In genomic region chr19:7744871-7745270, GRCh38 we compare ENCODE assay signal across 30 cellular contexts. TPM values are rescaled to one million over a fixed set of nuclear protein-coding genes. Genes with fewer than 3 reads are reported as not detected.
"Had no signal": no experiment of that assay in that cellular context is flagged by ENCODE, and none has a peak within 500 bp of the region (broad histone marks: within the 10 kb centered on the region; RNA-seq: fewer than 3 reads in every experiment).

No MANE protein-coding gene starts in this region.

- H3K4me1 ChIP-seq: adrenal gland had no signal

- H3K36me3 Mint-ChIP-seq: activated naive CD8-positive, alpha-beta T cell treated with anti-CD3 and anti-CD28 coated beads, Interleukin-2, amount 10 ng/mL, durations not matched to agents 7 days and 5 days had no signal

- H3K4me3 Mint-ChIP-seq: activated CD8-positive, alpha-beta T cell treated with anti-CD3 and anti-CD28 coated beads for 36 hours; activated naive CD8-positive, alpha-beta T cell treated with anti-CD3 and anti-CD28 coated beads, Interleukin-2, amount 10 ng/mL, durations not matched to agents 7 days and 5 days; activated T-cell treated with anti-CD3 and anti-CD28 coated beads, Interleukin-2, amount 50 U/mL, for 4 hours had no signal

- H3K27ac ChIP-seq: adrenal gland, SK-N-MC, WERI-Rb-1 had no signal

- DNase-seq: activated CD4-positive, alpha-beta T cell treated with anti-CD3 and anti-CD28 coated beads for 4 hours; activated CD8-positive, alpha-beta T cell treated with anti-CD3 and anti-CD28 coated beads for 36 hours; activated gamma-delta T cell treated with Interleukin-2 at 50 U/mL for 16 hours; activated naive CD4-positive, alpha-beta T cell treated with anti-CD3 and anti-CD28 coated beads, Interleukin-2, amount 50 U/mL, for 16 hours; activated naive CD8-positive, alpha-beta T cell treated with anti-CD3 and anti-CD28 coated beads, Interleukin-2, amount 10 ng/mL, durations not matched to agents 7 days and 5 days; activated T-cell treated with anti-CD3 and anti-CD28 coated beads, Interleukin-2, amount 50 U/mL, for 4 hours; adrenal gland; anterior cingulate cortex; cerebellar nuclear complex; Kasumi-1; KBM-7; NCI-H1092; NCI-H1417; NCI-H1694; NCI-H2029; NCI-H2107; NCI-H2171 treated with DMSO at 0.1 percent for 48 hours; NCI-H226; NCI-H526; NCI-H82; T-helper 1 cell; WERI-Rb-1 had no signal

- H3K4me3 ChIP-seq: adrenal gland, SK-N-MC had no signal

- H3K27me3 ChIP-seq: adrenal gland had no signal

- H3K36me3 ChIP-seq: adrenal gland, WERI-Rb-1 had no signal

- H3K27ac Mint-ChIP-seq: activated CD8-positive, alpha-beta T cell treated with anti-CD3 and anti-CD28 coated beads for 36 hours; activated naive CD8-positive, alpha-beta T cell treated with anti-CD3 and anti-CD28 coated beads, Interleukin-2, amount 10 ng/mL, durations not matched to agents 7 days and 5 days; activated T-helper 2 cell treated with anti-CD3 and anti-CD28 coated beads, Interferon-gamma antibody, Interleukin-2, Interleukin-4, amounts not matched to agents 10 μg/mL and 5 μg/mL and 100 μg/mL, durations not matched to agents 14 hours and 24 hours and 36 hours had no signal

- H3K9me3 ChIP-seq: adrenal gland had no signal

- H3K4me1 Mint-ChIP-seq: activated naive CD8-positive, alpha-beta T cell treated with anti-CD3 and anti-CD28 coated beads, Interleukin-2, amount 10 ng/mL, durations not matched to agents 7 days and 5 days had no signal

- H3K9me3 Mint-ChIP-seq: activated T-cell treated with anti-CD3 and anti-CD28 coated beads, Interleukin-2, amount 50 U/mL, for 4 hours had no signal

- ATAC-seq: activated CD4-positive, CD25-positive, alpha-beta regulatory T cell treated with anti-CD3 and anti-CD28 coated beads, Interleukin-2, amount 50 U/mL, for 24 hours; activated CD8-positive, alpha-beta T cell treated with anti-CD3 and anti-CD28 coated beads for 36 hours; activated T-cell treated with anti-CD3 and anti-CD28 coated beads, Interleukin-2, amount 50 U/mL, for 4 hours had no signal

RNA-seq across cellular contexts. Expression of gene CD209, which starts 2.5 kb away (rescaled TPM):
- total RNA-seq: activated CD8-positive, alpha-beta T cell treated with anti-CD3 and anti-CD28 coated beads for 36 hours; activated T-cell treated with anti-CD3 and anti-CD28 coated beads, Interleukin-2, amount 50 U/mL, for 4 hours; activated T-helper 2 cell treated with anti-CD3 and anti-CD28 coated beads, Interferon-gamma antibody, Interleukin-2, Interleukin-4, amounts not matched to agents 10 μg/mL and 5 μg/mL and 100 μg/mL, durations not matched to agents 14 hours and 24 hours and 36 hours; NCI-H460; OCI-LY7; RPMI7951; T-helper 2 cell treated with Interferon-gamma antibody and Interleukin-4, amounts not matched to agents 100 ng/mL and 5 ng/mL, for 36 hours had no signal

RNA-seq across cellular contexts. Expression of gene CLEC4G, which starts 13.0 kb away (rescaled TPM):
- total RNA-seq: activated CD8-positive, alpha-beta T cell treated with anti-CD3 and anti-CD28 coated beads for 36 hours; activated naive CD8-positive, alpha-beta T cell treated with anti-CD3 and anti-CD28 coated beads, Interleukin-2, amount 10 ng/mL, durations not matched to agents 7 days and 5 days; activated T-cell treated with anti-CD3 and anti-CD28 coated beads, Interleukin-2, amount 50 U/mL, for 4 hours; activated T-helper 2 cell treated with anti-CD3 and anti-CD28 coated beads, Interferon-gamma antibody, Interleukin-2, Interleukin-4, amounts not matched to agents 10 μg/mL and 5 μg/mL and 100 μg/mL, durations not matched to agents 14 hours and 24 hours and 36 hours; NCI-H460; OCI-LY7; RPMI7951; T-helper 2 cell treated with Interferon-gamma antibody and Interleukin-4, amounts not matched to agents 100 ng/mL and 5 ng/mL, for 36 hours had no signal

RNA-seq across cellular contexts. Expression of gene CLEC4M, which starts 18.2 kb away (rescaled TPM):
- total RNA-seq: activated CD8-positive, alpha-beta T cell treated with anti-CD3 and anti-CD28 coated beads for 36 hours; activated naive CD8-positive, alpha-beta T cell treated with anti-CD3 and anti-CD28 coated beads, Interleukin-2, amount 10 ng/mL, durations not matched to agents 7 days and 5 days; activated T-cell treated with anti-CD3 and anti-CD28 coated beads, Interleukin-2, amount 50 U/mL, for 4 hours; activated T-helper 2 cell treated with anti-CD3 and anti-CD28 coated beads, Interferon-gamma antibody, Interleukin-2, Interleukin-4, amounts not matched to agents 10 μg/mL and 5 μg/mL and 100 μg/mL, durations not matched to agents 14 hours and 24 hours and 36 hours; cardiac septum; OCI-LY7; RPMI7951; T-helper 2 cell treated with Interferon-gamma antibody and Interleukin-4, amounts not matched to agents 100 ng/mL and 5 ng/mL, for 36 hours had no signal

RNA-seq across cellular contexts. Expression of gene FCER2, which starts 42.9 kb away (rescaled TPM):
- total RNA-seq: cardiac septum, NCI-H460, RPMI7951 had no signal
